17 cellular contexts compared by ENCODE assay signal in the genomic region with DNA sequence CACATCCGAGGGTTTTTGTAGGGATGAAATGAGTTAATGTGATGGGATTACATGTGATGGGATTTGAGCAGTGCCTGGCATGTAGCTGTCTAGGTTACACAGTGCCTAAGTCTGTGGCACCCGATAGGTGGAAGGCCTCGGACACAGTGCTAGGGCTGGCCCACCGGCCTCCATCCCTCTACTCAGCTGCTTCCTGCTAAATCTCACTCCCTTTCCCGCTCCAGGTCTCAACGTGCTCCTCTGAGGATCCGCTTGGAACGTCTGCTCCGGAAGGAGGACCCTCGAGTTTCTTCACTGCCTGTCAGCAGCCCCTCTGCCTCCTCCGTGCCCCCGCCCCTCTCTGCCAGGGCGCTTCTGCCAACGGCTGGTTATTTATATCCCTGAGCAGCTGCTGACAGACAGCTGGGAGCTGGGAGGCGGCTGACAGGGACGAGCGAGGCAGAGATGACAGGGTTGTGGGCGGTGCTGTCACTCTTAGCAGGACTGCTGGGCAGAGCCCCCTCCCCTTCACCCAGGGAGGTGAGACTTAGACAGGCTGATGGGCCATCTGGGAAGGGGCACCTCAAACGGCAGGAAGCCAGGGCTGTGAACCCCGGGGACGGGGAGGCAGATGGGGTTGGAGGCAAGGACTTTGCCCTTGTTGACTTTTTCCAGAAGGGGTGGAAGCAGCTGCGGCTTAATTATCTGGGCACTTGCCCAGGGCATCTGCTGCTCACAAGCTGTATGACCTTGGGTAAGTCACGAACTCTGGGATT. TPM values are rescaled to one million over a fixed set of nuclear protein-coding genes. Genes with fewer than 3 reads are reported as not detected.
A peak's percentile ranks its signal among the peaks of the same experiment; 100 is the strongest.
DNase-seq lines count a peak whose midpoint lies in the region; ATAC-seq and TF ChIP-seq lines count a peak whose summit lies in the region.
"Had no signal": no experiment of that assay in that cellular context is flagged by ENCODE, and none has a peak within 500 bp of the region (broad histone marks: within the 10 kb centered on the region; RNA-seq: fewer than 3 reads in every experiment).

No MANE protein-coding gene starts in this region.

- no peak overlapping the region for H3K27ac ChIP-seq in GM23338 (ENCODE audit: low read depth)
- H3K27ac ChIP-seq: foreskin keratinocyte, HL-60 had no signal

- POLR2A ChIA-PET in activated CD8-positive, alpha-beta T cell treated with anti-CD3 and anti-CD28 coated beads, Interleukin-2, amount 10 ng/mL, durations not matched to agents 7 days and 5 days (lab: Charles Lee): no interaction called here

- H3K27ac Mint-ChIP-seq in GM23338: no peak overlapping the region
- H3K27ac Mint-ChIP-seq in chondrocyte (ENCODE audit: unreplicated experiment): no peak overlapping the region
- H3K27ac Mint-ChIP-seq in activated CD8-positive, alpha-beta T cell treated with anti-CD3 and anti-CD28 coated beads, Interleukin-2, amount 10 ng/mL, durations not matched to agents 7 days and 5 days: no peak overlapping the region
- H3K27ac Mint-ChIP-seq: mesothelial cell of epicardium; stimulated activated naive CD8-positive, alpha-beta T cell treated with anti-CD3 and anti-CD28 coated beads, Interleukin-15, Interleukin-2, amounts not matched to agents 100 ng/mL and 50 ng/mL, for 24 hours had no signal

- H3K4me3 ChIP-seq in GM23338: peak overlapping the region; percentile 7; the same call in 1 of the 2 replicates

- TF ChIP-seq CTCF in GM23338 (conservative IDR thresholded peaks at IDR 0.05; ENCODE audit: low read depth in 2 of 2) (no peak), chondrocyte (IDR thresholded peaks at IDR 0.05) (no peak)

- H3K4me3 Mint-ChIP-seq in GM23338 (peak overlapping the region; percentile 50; the same call in 1 of the 3 replicates), chondrocyte (ENCODE audit: unreplicated experiment) (no peak overlapping the region)
- H3K4me3 Mint-ChIP-seq in activated CD8-positive, alpha-beta T cell treated with anti-CD3 and anti-CD28 coated beads, Interleukin-2, amount 10 ng/mL, durations not matched to agents 7 days and 5 days: no peak overlapping the region
- H3K4me3 Mint-ChIP-seq: central memory CD8-positive, alpha-beta T cell; mesothelial cell of epicardium; stimulated activated naive CD8-positive, alpha-beta T cell treated with anti-CD3 and anti-CD28 coated beads, Interleukin-15, Interleukin-2, amounts not matched to agents 100 ng/mL and 50 ng/mL, for 24 hours had no signal

- H3K36me3 ChIP-seq in GM23338 (ENCODE audit: insufficient read depth): no peaks in the 10 kb centered on the region

- no peaks in the 10 kb centered on the region; the same call in 2 of the 3 replicates for H3K36me3 Mint-ChIP-seq in GM23338 (ENCODE audit: low read depth)
- H3K36me3 Mint-ChIP-seq in chondrocyte (ENCODE audit: low read depth): no peaks in the 10 kb centered on the region
- H3K36me3 Mint-ChIP-seq in activated CD8-positive, alpha-beta T cell treated with anti-CD3 and anti-CD28 coated beads, Interleukin-2, amount 10 ng/mL, durations not matched to agents 7 days and 5 days (ENCODE audit: low read depth): no peaks in the 10 kb centered on the region
- H3K36me3 Mint-ChIP-seq: mesothelial cell of epicardium had no signal

- DNase-seq in GM23338 (ENCODE audit: low spot score) (no peak), NCI-H446 treated with DMSO at 0.1 percent for 48 hours (lab: John Stamatoyannopoulos, UW) (peak; percentile 86), globus pallidus (ENCODE audit: low spot score) (peak; percentile 18), occipital lobe (lab: John Stamatoyannopoulos, UW) (peak; percentile 32), NK-92 (lab: John Stamatoyannopoulos, UW; ENCODE audit: unreplicated experiment) (no peak), chondrocyte (ENCODE audit: low spot score) (no peak)
- no peak for DNase-seq in activated CD8-positive, alpha-beta T cell treated with anti-CD3 and anti-CD28 coated beads, Interleukin-2, amount 10 ng/mL, durations not matched to agents 7 days and 5 days
- DNase-seq: activated T-cell treated with anti-CD3 and anti-CD28 coated beads, Interleukin-2, amount 50 U/mL, for 48 hours; DMS79 treated with DMSO at 0.1 percent for 48 hours; foreskin keratinocyte; HCEC 1CT; NCI-H226 had no signal

- H3K27me3 ChIP-seq in GM23338 (ENCODE audit: insufficient read depth): peaks cover 77% of the 10 kb centered on the region

- H3K9me3 Mint-ChIP-seq in GM23338: no peaks in the 10 kb centered on the region; the same call in 2 of the 3 replicates
- no peaks in the 10 kb centered on the region for H3K9me3 Mint-ChIP-seq in chondrocyte (ENCODE audit: low read depth)
- no peaks in the 10 kb centered on the region for H3K9me3 Mint-ChIP-seq in activated CD8-positive, alpha-beta T cell treated with anti-CD3 and anti-CD28 coated beads, Interleukin-2, amount 10 ng/mL, durations not matched to agents 7 days and 5 days (ENCODE audit: insufficient read depth)
- H3K9me3 Mint-ChIP-seq: central memory CD8-positive, alpha-beta T cell; mesothelial cell of epicardium; stimulated activated naive CD8-positive, alpha-beta T cell treated with anti-CD3 and anti-CD28 coated beads, Interleukin-15, Interleukin-2, amounts not matched to agents 100 ng/mL and 50 ng/mL, for 24 hours had no signal

- peaks cover 83% of the 10 kb centered on the region for H3K4me1 Mint-ChIP-seq in GM23338
- H3K4me1 Mint-ChIP-seq in chondrocyte (ENCODE audit: low read depth): peaks cover 4% of the 10 kb centered on the region
- H3K4me1 Mint-ChIP-seq in activated CD8-positive, alpha-beta T cell treated with anti-CD3 and anti-CD28 coated beads, Interleukin-2, amount 10 ng/mL, durations not matched to agents 7 days and 5 days (ENCODE audit: low read depth): peaks cover 8% of the 10 kb centered on the region
- H3K4me1 Mint-ChIP-seq: central memory CD8-positive, alpha-beta T cell had no signal

- peaks cover 39% of the 10 kb centered on the region for H3F3A ChIP-seq in GM23338 (replicated peaks; ENCODE audit: low read depth)

- H3K27me3 Mint-ChIP-seq in GM23338 (ENCODE audit: insufficient read depth, low read depth, poor library complexity): peaks cover 91% of the 10 kb centered on the region
- peaks cover 47% of the 10 kb centered on the region for H3K27me3 Mint-ChIP-seq in chondrocyte (ENCODE audit: low read depth)
- peaks cover 16% of the 10 kb centered on the region for H3K27me3 Mint-ChIP-seq in activated CD8-positive, alpha-beta T cell treated with anti-CD3 and anti-CD28 coated beads, Interleukin-2, amount 10 ng/mL, durations not matched to agents 7 days and 5 days (ENCODE audit: low read depth)

- H4K20me1 ChIP-seq in GM23338 (replicated peaks; ENCODE audit: insufficient read depth): 0 out of 2 replicates have a peak, but pooled peaks cover 6% of the 10 kb centered on the region

- H2AFZ ChIP-seq in GM23338: no peak overlapping the region

- CTCF ChIA-PET in activated CD8-positive, alpha-beta T cell treated with anti-CD3 and anti-CD28 coated beads, Interleukin-2, amount 10 ng/mL, durations not matched to agents 7 days and 5 days (lab: Charles Lee): interaction anchor here (0.6 kb wide), 1 partner anchor 94 kb away, joined by 3 read pairs; no protein-coding TSS in a partner anchor

- H3K79me2 ChIP-seq in GM23338 (replicated peaks; ENCODE audit: insufficient read depth): no peaks in the 10 kb centered on the region

- peaks cover 72% of the 10 kb centered on the region for H3K4me1 ChIP-seq in GM23338 (ENCODE audit: insufficient read depth)

- ATAC-seq in GM23338 (no peak), GM18861 (IDR thresholded peaks at IDR 0.05; ENCODE audit: unreplicated experiment) (no peak)
- ATAC-seq in activated CD8-positive, alpha-beta T cell treated with anti-CD3 and anti-CD28 coated beads, Interleukin-2, amount 10 ng/mL, durations not matched to agents 7 days and 5 days: no peak
- ATAC-seq: foreskin keratinocyte had no signal

- peak overlapping the region; percentile 30; the same call in 1 of the 2 replicates for H3K4me2 ChIP-seq in GM23338

- H3K9me2 ChIP-seq in GM23338 (ENCODE audit: insufficient read depth): no peaks in the 10 kb centered on the region

TF ChIP-seq in GM23338, 12 proteins besides CTCF, POLR2A, EP300 and RAD21 (continues in another document):
- no peak for TF ChIP-seq ETS1 (IDR thresholded peaks at IDR 0.05)

RNA-seq across cellular contexts. Expression of gene LRRN2, which starts 26.6 kb away (rescaled TPM):
- total RNA-seq in GM23338 (2014; rRNA removed; shearing (Covaris generic)): 2.0 and 2.6 TPM in 2 replicates
- 0.74 and 0.78 TPM in 2 replicates for polyA plus RNA-seq in GM23338 (2016; fragmentation: Nextera tagmentation; extraction: Ambion mirVana)
- 12.8 TPM for total RNA-seq in occipital lobe
- total RNA-seq in chondrocyte: 3.3 to 5.9 TPM (median 4.6 TPM) in 3 replicates
- total RNA-seq in activated CD8-positive, alpha-beta T cell treated with anti-CD3 and anti-CD28 coated beads, Interleukin-2, amount 10 ng/mL, durations not matched to agents 7 days and 5 days: not detected
- total RNA-seq: foreskin keratinocyte had no signal

Comparison
In these comparisons a context has a peak if more than half of its experiments do, and no peak if none do; other contexts are left out.
1. DNase-seq: peak in NCI-H446 treated with DMSO at 0.1 percent for 48 hours (single experiment), globus pallidus (single experiment) and occipital lobe (single experiment); none in GM23338 (single experiment), NK-92 (single experiment), chondrocyte (single experiment) and activated CD8-positive, alpha-beta T cell treated with anti-CD3 and anti-CD28 coated beads, Interleukin-2, amount 10 ng/mL, durations not matched to agents 7 days and 5 days (single experiment).